9 cellular contexts compared by ENCODE assay signal in the genomic region with DNA sequence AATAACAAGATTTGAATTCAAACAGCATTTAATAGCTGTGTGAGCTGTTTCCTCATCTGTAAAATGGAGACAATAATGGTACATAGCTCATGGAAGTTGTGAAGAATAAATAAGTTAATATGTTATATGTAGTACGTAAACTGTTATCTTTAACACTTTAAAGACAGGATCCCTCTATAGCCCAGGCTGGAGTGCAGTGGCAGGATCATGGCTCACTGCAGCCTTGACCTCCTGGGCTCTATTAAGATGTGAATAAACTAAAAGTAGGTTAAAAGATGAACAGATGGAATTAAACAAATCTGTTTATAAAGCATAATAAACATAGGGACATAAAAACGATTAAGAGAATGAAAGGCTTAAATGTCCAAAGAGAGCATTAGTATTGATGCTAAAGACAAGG. TPM values are rescaled to one million over a fixed set of nuclear protein-coding genes. Genes with fewer than 3 reads are reported as not detected.
DNase-seq lines count a peak whose midpoint lies in the region; FAIRE-seq and TF ChIP-seq lines count a peak whose summit lies in the region.
"Had no signal": no experiment of that assay in that cellular context is flagged by ENCODE, and none has a peak within 500 bp of the region (broad histone marks: within the 10 kb centered on the region; RNA-seq: fewer than 3 reads in every experiment).

No MANE protein-coding gene starts in this region.

- no peak overlapping the region for H2AFZ ChIP-seq in ACC112 (ENCODE audit: low read length, unreplicated experiment)

- H3K36me3 ChIP-seq in ACC112 (ENCODE audit: insufficient read depth, low read length) (0 out of 2 replicates have a peak, but pooled peaks cover 3% of the 10 kb centered on the region), HUES6 (ENCODE audit: control insufficient read depth, insufficient read depth, low read length) (0 out of 2 replicates have a peak, but pooled peaks cover 2% of the 10 kb centered on the region), bronchial epithelial cell (ENCODE audit: control insufficient read depth, insufficient read depth, low read length) (no peaks in the 10 kb centered on the region), mucosa of stomach (ENCODE audit: control insufficient read depth, insufficient read depth, low read length) (no peaks in the 10 kb centered on the region)

- no peaks in the 10 kb centered on the region for H3K9me3 ChIP-seq in HUES6 (ENCODE audit: control insufficient read depth, insufficient read depth, low read depth, low read length)
- H3K9me3 ChIP-seq in mucosa of stomach (ENCODE audit: control insufficient read depth, low read length), result no peaks in the 10 kb centered on the region

- peaks cover 78% of the 10 kb centered on the region for H3K79me2 ChIP-seq in ACC112 (ENCODE audit: control insufficient read depth, insufficient read depth, low read length, unreplicated experiment)

- H3K4me1 ChIP-seq in ACC112 (ENCODE audit: control insufficient read depth, insufficient read depth, low read length, unreplicated experiment) (peaks cover 49% of the 10 kb centered on the region), HUES6 (ENCODE audit: control insufficient read depth, insufficient read depth, low read length) (peaks cover 21% of the 10 kb centered on the region), mucosa of stomach (ENCODE audit: control insufficient read depth, insufficient read depth, low read length) (peaks cover 48% of the 10 kb centered on the region)

- H3K4me3 ChIP-seq in ACC112 (ENCODE audit: low read depth, low read length), result peak overlapping the region; percentile 98
- H3K4me3 ChIP-seq in HUES6 (ENCODE audit: low read depth, low read length), result peak overlapping the region; percentile 80
- H3K4me3 ChIP-seq in bronchial epithelial cell (ENCODE audit: low read depth, low read length), result peak overlapping the region; percentile 89
- peak overlapping the region; percentile 3 for H3K4me3 ChIP-seq in mucosa of stomach (ENCODE audit: low read length)

- no peak for TF ChIP-seq CTCF in bronchial epithelial cell (IDR thresholded peaks at IDR 0.05; ENCODE audit: insufficient read depth, low read length, severe bottlenecking)

- H3K27me3 ChIP-seq in ACC112 (ENCODE audit: insufficient read depth, low read length) (no peaks in the 10 kb centered on the region), HUES6 (ENCODE audit: control insufficient read depth, insufficient read depth, low read length) (no peaks in the 10 kb centered on the region), bronchial epithelial cell (ENCODE audit: control insufficient read depth, insufficient read depth, low read length) (no peaks in the 10 kb centered on the region), mucosa of stomach (ENCODE audit: control insufficient read depth, insufficient read depth, low read length) (no peaks in the 10 kb centered on the region)

- H3K27ac ChIP-seq in ACC112 (ENCODE audit: low read depth, low read length) (peak overlapping the region; percentile 64; the same call in 1 of the 2 replicates), HUES6 (ENCODE audit: low read depth, low read length) (no peak overlapping the region)

- H3K9ac ChIP-seq in HUES6 (ENCODE audit: low read length) (peak overlapping the region; percentile 97), mucosa of stomach (ENCODE audit: low read length) (no peak overlapping the region)

- DNase-seq in bronchial epithelial cell (ENCODE audit: low read depth) (no peak), NCI-H82 treated with DMSO at 0.1 percent for 48 hours (lab: John Stamatoyannopoulos, UW; ENCODE audit: unreplicated experiment) (no peak), islet precursor cell (no peak), DMS79 treated with DMSO at 0.1 percent for 48 hours (lab: John Stamatoyannopoulos, UW) (no peak)
- no peak for DNase-seq in activated CD4-positive, CD25-positive, alpha-beta regulatory T cell treated with anti-CD3 and anti-CD28 coated beads, Interleukin-2, amount 50 U/mL, for 72 hours
- DNase-seq: activated CD4-positive, CD25-positive, alpha-beta regulatory T cell had no signal

- FAIRE-seq in bronchial epithelial cell (lab: Jason Lieb, UNC), result no peak

RNA-seq across cellular contexts. Expression of a gene that starts 3.0 kb away (rescaled TPM):
- total RNA-seq in bronchial epithelial cell, result 170 and 171 TPM in 2 replicates

Comparison
In these comparisons a context has a peak if more than half of its experiments do, and no peak if none do; other contexts are left out.
1. H3K4me3 ChIP-seq: peak in every context shown above with its lines; median percentile 98 in ACC112; 89 in bronchial epithelial cell; 80 in HUES6; 3 in mucosa of stomach.